ENCODE assay signal across 1 cellular context in the genomic region with DNA sequence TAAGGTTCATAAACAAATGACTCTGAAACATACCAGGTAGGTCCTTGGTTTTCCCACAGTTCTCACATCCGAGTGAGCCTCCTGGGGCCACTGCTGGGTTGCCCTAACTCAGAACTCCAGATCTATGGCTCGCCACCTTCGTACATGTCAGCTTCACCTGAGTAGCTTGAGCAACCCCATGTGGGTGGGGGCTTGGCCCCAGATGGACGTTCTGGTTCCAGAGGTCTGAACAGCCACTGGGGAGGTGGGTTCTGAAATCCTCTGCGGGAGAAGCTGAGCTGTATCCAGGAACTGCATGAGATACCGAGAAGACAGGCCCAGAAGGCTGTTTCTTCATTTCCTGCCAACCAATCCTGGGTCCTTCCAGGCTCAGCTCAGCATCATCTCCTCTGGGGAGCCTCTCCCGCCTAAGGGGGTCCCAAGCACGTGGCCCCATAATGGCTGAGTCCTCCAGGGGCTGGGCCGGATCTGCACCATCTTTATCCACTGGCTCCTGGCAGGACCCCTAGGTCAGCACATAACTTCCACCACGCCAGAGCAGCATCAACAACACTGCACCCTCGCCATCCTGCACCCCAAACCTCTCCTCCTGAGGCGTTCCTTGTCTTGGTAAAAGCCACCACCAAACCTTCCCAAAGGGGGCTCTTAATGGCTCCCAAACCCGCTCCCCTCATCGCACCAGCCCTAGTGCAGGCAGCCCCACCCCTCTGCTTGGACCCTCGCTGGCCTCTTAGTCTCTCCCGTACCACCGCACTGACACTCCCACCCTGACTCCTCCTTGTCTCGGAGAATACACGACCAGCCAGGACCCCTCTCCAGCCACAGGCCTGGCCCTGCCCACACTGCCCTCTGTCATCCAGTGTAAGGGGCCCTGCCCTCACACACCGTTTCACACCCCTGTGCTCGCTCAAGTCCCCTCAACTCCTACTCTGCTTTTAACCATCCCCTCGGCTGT.
TF ChIP-seq lines count a peak whose summit lies in the region.

No MANE protein-coding gene starts in this region.

TF ChIP-seq in liver, 16 proteins besides CTCF, POLR2A, EP300 and RAD21 (continued from another document):
- TF ChIP-seq, protein P1, sequence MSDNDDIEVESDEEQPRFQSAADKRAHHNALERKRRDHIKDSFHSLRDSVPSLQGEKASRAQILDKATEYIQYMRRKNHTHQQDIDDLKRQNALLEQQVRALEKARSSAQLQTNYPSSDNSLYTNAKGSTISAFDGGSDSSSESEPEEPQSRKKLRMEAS (IDR thresholded peaks at IDR 0.05) = no peak
- TF ChIP-seq, protein P2, sequence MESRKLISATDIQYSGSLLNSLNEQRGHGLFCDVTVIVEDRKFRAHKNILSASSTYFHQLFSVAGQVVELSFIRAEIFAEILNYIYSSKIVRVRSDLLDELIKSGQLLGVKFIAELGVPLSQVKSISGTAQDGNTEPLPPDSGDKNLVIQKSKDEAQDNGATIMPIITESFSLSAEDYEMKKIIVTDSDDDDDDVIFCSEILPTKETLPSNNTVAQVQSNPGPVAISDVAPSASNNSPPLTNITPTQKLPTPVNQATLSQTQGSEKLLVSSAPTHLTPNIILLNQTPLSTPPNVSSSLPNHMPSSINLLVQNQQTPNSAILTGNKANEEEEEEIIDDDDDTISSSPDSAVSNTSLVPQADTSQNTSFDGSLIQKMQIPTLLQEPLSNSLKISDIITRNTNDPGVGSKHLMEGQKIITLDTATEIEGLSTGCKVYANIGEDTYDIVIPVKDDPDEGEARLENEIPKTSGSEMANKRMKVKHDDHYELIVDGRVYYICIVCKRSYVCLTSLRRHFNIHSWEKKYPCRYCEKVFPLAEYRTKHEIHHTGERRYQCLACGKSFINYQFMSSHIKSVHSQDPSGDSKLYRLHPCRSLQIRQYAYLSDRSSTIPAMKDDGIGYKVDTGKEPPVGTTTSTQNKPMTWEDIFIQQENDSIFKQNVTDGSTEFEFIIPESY (IDR thresholded peaks at IDR 0.05) = no peak
- no peak for TF ChIP-seq GABPA (IDR thresholded peaks at IDR 0.05 in 1 of 2, conservative IDR thresholded peaks at IDR 0.05 in 1 of 2)
- no peak for TF ChIP-seq HNF4A (conservative IDR thresholded peaks at IDR 0.05)
- TF ChIP-seq, protein P3, sequence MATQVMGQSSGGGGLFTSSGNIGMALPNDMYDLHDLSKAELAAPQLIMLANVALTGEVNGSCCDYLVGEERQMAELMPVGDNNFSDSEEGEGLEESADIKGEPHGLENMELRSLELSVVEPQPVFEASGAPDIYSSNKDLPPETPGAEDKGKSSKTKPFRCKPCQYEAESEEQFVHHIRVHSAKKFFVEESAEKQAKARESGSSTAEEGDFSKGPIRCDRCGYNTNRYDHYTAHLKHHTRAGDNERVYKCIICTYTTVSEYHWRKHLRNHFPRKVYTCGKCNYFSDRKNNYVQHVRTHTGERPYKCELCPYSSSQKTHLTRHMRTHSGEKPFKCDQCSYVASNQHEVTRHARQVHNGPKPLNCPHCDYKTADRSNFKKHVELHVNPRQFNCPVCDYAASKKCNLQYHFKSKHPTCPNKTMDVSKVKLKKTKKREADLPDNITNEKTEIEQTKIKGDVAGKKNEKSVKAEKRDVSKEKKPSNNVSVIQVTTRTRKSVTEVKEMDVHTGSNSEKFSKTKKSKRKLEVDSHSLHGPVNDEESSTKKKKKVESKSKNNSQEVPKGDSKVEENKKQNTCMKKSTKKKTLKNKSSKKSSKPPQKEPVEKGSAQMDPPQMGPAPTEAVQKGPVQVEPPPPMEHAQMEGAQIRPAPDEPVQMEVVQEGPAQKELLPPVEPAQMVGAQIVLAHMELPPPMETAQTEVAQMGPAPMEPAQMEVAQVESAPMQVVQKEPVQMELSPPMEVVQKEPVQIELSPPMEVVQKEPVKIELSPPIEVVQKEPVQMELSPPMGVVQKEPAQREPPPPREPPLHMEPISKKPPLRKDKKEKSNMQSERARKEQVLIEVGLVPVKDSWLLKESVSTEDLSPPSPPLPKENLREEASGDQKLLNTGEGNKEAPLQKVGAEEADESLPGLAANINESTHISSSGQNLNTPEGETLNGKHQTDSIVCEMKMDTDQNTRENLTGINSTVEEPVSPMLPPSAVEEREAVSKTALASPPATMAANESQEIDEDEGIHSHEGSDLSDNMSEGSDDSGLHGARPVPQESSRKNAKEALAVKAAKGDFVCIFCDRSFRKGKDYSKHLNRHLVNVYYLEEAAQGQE (IDR thresholded peaks at IDR 0.05) = no peak
- no peak for TF ChIP-seq FOXA2 (IDR thresholded peaks at IDR 0.05)
